ENCODE assay signal across 17 cellular contexts in the genomic region with DNA sequence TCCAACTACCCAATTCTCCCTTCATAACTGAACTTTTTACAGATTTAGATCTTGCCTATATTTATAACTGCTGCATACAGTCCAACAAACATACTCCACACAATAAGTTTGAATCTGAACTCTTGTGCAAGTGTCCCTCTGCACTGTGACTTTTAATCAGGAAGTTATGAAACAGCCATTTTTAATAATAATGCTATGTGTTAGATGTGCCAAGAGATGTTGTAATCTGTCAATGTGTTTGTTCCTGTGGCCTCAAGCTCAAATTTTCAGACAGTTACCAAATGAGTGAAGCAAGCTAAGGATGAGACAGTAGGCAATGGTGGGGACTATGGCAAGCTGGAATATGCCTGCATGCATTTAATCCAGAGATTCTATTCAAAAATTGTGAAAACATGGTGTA. TPM values are rescaled to one million over a fixed set of nuclear protein-coding genes. Genes with fewer than 3 reads are reported as not detected.
DNase-seq lines count a peak whose midpoint lies in the region; ATAC-seq and TF ChIP-seq lines count a peak whose summit lies in the region.
"Had no signal": no experiment of that assay in that cellular context is flagged by ENCODE, and none has a peak within 500 bp of the region (broad histone marks: within the 10 kb centered on the region; RNA-seq: fewer than 3 reads in every experiment).

No MANE protein-coding gene starts in this region.

- H3K36me3 Mint-ChIP-seq in endodermal cell (ENCODE audit: low read depth) (no peaks in the 10 kb centered on the region), glutamatergic neuron (ENCODE audit: unreplicated experiment) (no peaks in the 10 kb centered on the region)
- H3K36me3 Mint-ChIP-seq: activated naive CD4-positive, alpha-beta T cell treated with anti-CD3 and anti-CD28 coated beads, Interleukin-2, amount 50 U/mL, for 72 hours had no signal

- H3K27ac ChIP-seq in endodermal cell (ENCODE audit: low read depth, low read length), result no peak overlapping the region
- H3K27ac ChIP-seq: sigmoid colon had no signal

- peaks cover 100% of the 10 kb centered on the region for H3K27me3 ChIP-seq in endodermal cell (ENCODE audit: control insufficient read depth, insufficient read depth, low read length, poor library complexity, severe bottlenecking)
- H3K27me3 ChIP-seq: sigmoid colon had no signal

- H3K4me3 Mint-ChIP-seq in endodermal cell (no peak overlapping the region), glutamatergic neuron (ENCODE audit: unreplicated experiment) (no peak overlapping the region)

- ATAC-seq in HG02678 (IDR thresholded peaks at IDR 0.05; ENCODE audit: unreplicated experiment), result peak; percentile 12
- ATAC-seq in left lobe of liver, result peak; percentile 68
- no peak for ATAC-seq in GM21529 (IDR thresholded peaks at IDR 0.05; ENCODE audit: unreplicated experiment)
- ATAC-seq: activated naive CD4-positive, alpha-beta T cell treated with anti-CD3 and anti-CD28 coated beads, Interleukin-2, amount 50 U/mL, for 72 hours; K562; left colon had no signal

- H3K9ac ChIP-seq in endodermal cell (ENCODE audit: extremely low read depth, low read length, poor library complexity, severe bottlenecking), result no peak overlapping the region

- H3K4me1 Mint-ChIP-seq in endodermal cell, result no peaks in the 10 kb centered on the region
- H3K4me1 Mint-ChIP-seq in glutamatergic neuron (ENCODE audit: low read depth, unreplicated experiment), result no peaks in the 10 kb centered on the region

- peak; percentile 14 for DNase-seq in AG09319 (ENCODE audit: extremely low read depth, low read depth)
- peak; percentile 78 to 91 for DNase-seq in cardiac fibroblast (ENCODE audit: low read depth in 2 of 2)
- no peak for DNase-seq in left lobe of liver (ENCODE audit: low spot score)
- DNase-seq in OCI-M1 (lab: John Stamatoyannopoulos, UW), result no peak
- no peak for DNase-seq in endodermal cell
- DNase-seq in glutamatergic neuron, result no peak
- DNase-seq: activated CD4-positive, alpha-beta T cell treated with anti-CD3 and anti-CD28 coated beads, Interleukin-2, amount 50 U/mL, for 4 hours; foreskin melanocyte; left colon; NCI-H1105; NCI-H748 treated with DMSO at 0.1 percent for 48 hours; occipital lobe; sigmoid colon had no signal

- H3K27ac Mint-ChIP-seq in endodermal cell (no peak overlapping the region), glutamatergic neuron (ENCODE audit: unreplicated experiment) (no peak overlapping the region)
- H3K27ac Mint-ChIP-seq: activated naive CD4-positive, alpha-beta T cell treated with anti-CD3 and anti-CD28 coated beads, Interleukin-2, amount 50 U/mL, for 72 hours had no signal

- TF ChIP-seq CTCF in AG09319 (IDR thresholded peaks at IDR 0.05; ENCODE audit: low read depth, low read length) (no peak), cardiac fibroblast (IDR thresholded peaks at IDR 0.05; ENCODE audit: low read depth, low read length) (no peak), endodermal cell (conservative IDR thresholded peaks at IDR 0.05) (no peak), glutamatergic neuron (IDR thresholded peaks at IDR 0.05; ENCODE audit: partially characterized antibody, unreplicated experiment) (no peak)

- H3K4me3 ChIP-seq in cardiac fibroblast (replicated peaks in 1 of 2; ENCODE audit: low read depth in 2 of 2, low read length in 2 of 2), result no peak overlapping the region
- no peak overlapping the region for H3K4me3 ChIP-seq in endodermal cell (ENCODE audit: low read length)
- H3K4me3 ChIP-seq: K562, sigmoid colon had no signal

- H3K36me3 ChIP-seq in endodermal cell (ENCODE audit: control insufficient read depth, insufficient read depth, low read length), result no peaks in the 10 kb centered on the region
- H3K36me3 ChIP-seq: sigmoid colon had no signal

- no peaks in the 10 kb centered on the region for H3K9me3 Mint-ChIP-seq in endodermal cell
- H3K9me3 Mint-ChIP-seq in glutamatergic neuron (ENCODE audit: unreplicated experiment), result no peaks in the 10 kb centered on the region
- H3K9me3 Mint-ChIP-seq: activated naive CD4-positive, alpha-beta T cell treated with anti-CD3 and anti-CD28 coated beads, Interleukin-2, amount 50 U/mL, for 72 hours had no signal

- H3K4me1 ChIP-seq in endodermal cell (ENCODE audit: control insufficient read depth, insufficient read depth, low read length), result no peaks in the 10 kb centered on the region
- H3K4me1 ChIP-seq: sigmoid colon had no signal

- peaks cover 98% of the 10 kb centered on the region for H3K27me3 Mint-ChIP-seq in endodermal cell (ENCODE audit: insufficient read depth)
- peaks cover 17% of the 10 kb centered on the region for H3K27me3 Mint-ChIP-seq in glutamatergic neuron (ENCODE audit: unreplicated experiment)

- H3K9me3 ChIP-seq in endodermal cell (ENCODE audit: control insufficient read depth, low read length), result no peaks in the 10 kb centered on the region
- H3K9me3 ChIP-seq: sigmoid colon had no signal

RNA-seq across cellular contexts. Expression of a gene that starts 57.6 kb away (rescaled TPM):
- 15.1 TPM for total RNA-seq in left lobe of liver
- 10 to 100 TPM; 81.0 to 99.0 TPM for total RNA-seq in endodermal cell
- 35.0 TPM for polyA plus RNA-seq in endodermal cell (2013, experiment 1 of 2)
- 31.5 TPM for polyA plus RNA-seq in endodermal cell (2013, experiment 2 of 2)
- 48.1 TPM for total RNA-seq in glutamatergic neuron (ENCODE audit: unreplicated experiment)
- polyA plus RNA-seq: K562 had no signal

Comparison
In these comparisons a context has a peak if more than half of its experiments do, and no peak if none do; other contexts are left out.
1. DNase-seq: peak in AG09319 (single experiment) and cardiac fibroblast (2 of 2); none in left lobe of liver (single experiment), OCI-M1 (single experiment), endodermal cell (single experiment) and glutamatergic neuron (single experiment).